ENCODE assay signal across 27 cellular contexts in the genomic region with DNA sequence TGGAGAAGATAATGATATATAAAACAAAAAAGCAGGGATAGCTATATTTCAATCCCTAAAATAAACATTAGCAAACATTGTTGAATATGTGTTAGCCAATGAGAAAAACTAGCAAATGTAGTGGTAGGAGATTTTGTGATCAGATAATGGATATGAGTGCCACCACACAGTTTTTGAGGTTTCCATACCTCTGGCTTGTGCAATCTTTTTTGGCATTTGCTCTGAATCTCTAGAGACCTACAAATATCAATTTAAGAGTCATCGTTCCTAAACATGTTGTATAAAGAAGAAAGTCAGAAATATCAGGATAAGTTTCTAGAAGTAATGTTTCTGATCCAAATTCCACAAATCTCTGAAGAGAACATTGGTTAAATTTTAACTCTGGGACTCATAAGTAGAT.
"Had no signal": no experiment of that assay in that cellular context is flagged by ENCODE, and none has a peak within 500 bp of the region (broad histone marks: within the 10 kb centered on the region; RNA-seq: fewer than 3 reads in every experiment).

No MANE protein-coding gene starts in this region.

- H3K27ac ChIP-seq: cardiac muscle cell, foreskin keratinocyte, heart left ventricle, sigmoid colon, thoracic aorta had no signal

- H3K36me3 ChIP-seq: cardiac muscle cell, heart left ventricle, sigmoid colon, thoracic aorta had no signal

- H3K4me3 Mint-ChIP-seq: activated B cell treated with CpG ODN at 0.5 μM for 24 hours; activated CD4-positive, alpha-beta T cell treated with anti-CD3 and anti-CD28 coated beads for 36 hours; activated CD8-positive, alpha-beta memory T cell treated with anti-CD3 and anti-CD28 coated beads, Interleukin-2, amount 10 ng/mL, durations not matched to agents 7 days and 5 days; activated CD8-positive, alpha-beta T cell treated with anti-CD3 and anti-CD28 coated beads, Interleukin-2, amount 10 ng/mL, durations not matched to agents 7 days and 5 days; activated T-cell treated with anti-CD3 and anti-CD28 coated beads, Interleukin-2, amount 50 U/mL, for 72 hours; brain; immature natural killer cell; memory B cell; naive thymus-derived CD8-positive, alpha-beta T cell; stimulated activated naive CD8-positive, alpha-beta T cell treated with anti-CD3 and anti-CD28 coated beads, Interleukin-15, Interleukin-2, amounts not matched to agents 100 ng/mL and 50 ng/mL, for 24 hours; T-helper 2 cell treated with Interferon-gamma antibody and Interleukin-4, amounts not matched to agents 5 μg/mL and 100 μg/mL, for 36 hours had no signal

- H3K9me3 ChIP-seq: heart left ventricle, sigmoid colon, thoracic aorta had no signal

- H3K4me1 ChIP-seq: foreskin keratinocyte, heart left ventricle had no signal

- H3K27ac Mint-ChIP-seq: activated B cell treated with CpG ODN at 0.5 μM for 24 hours; activated CD4-positive, alpha-beta T cell treated with anti-CD3 and anti-CD28 coated beads for 36 hours; activated CD8-positive, alpha-beta memory T cell treated with anti-CD3 and anti-CD28 coated beads, Interleukin-2, amount 10 ng/mL, durations not matched to agents 7 days and 5 days; activated CD8-positive, alpha-beta T cell treated with anti-CD3 and anti-CD28 coated beads, Interleukin-2, amount 10 ng/mL, durations not matched to agents 7 days and 5 days; activated naive CD4-positive, alpha-beta T cell treated with anti-CD3 and anti-CD28 coated beads, Interleukin-2, amount 50 U/mL, for 72 hours; activated T-cell treated with anti-CD3 and anti-CD28 coated beads, Interleukin-2, amount 50 U/mL, for 72 hours; immature natural killer cell; memory B cell; naive thymus-derived CD8-positive, alpha-beta T cell; progenitor cell of endocrine pancreas; stimulated activated naive CD8-positive, alpha-beta T cell treated with anti-CD3 and anti-CD28 coated beads, Interleukin-15, Interleukin-2, amounts not matched to agents 100 ng/mL and 50 ng/mL, for 24 hours; T-helper 2 cell treated with Interferon-gamma antibody and Interleukin-4, amounts not matched to agents 5 μg/mL and 100 μg/mL, for 36 hours had no signal

- H3K27me3 ChIP-seq: cardiac muscle cell, foreskin keratinocyte, heart left ventricle, sigmoid colon had no signal

- H3K4me1 Mint-ChIP-seq: activated B cell treated with CpG ODN at 0.5 μM for 24 hours; activated CD4-positive, alpha-beta T cell treated with anti-CD3 and anti-CD28 coated beads for 36 hours; activated CD8-positive, alpha-beta memory T cell treated with anti-CD3 and anti-CD28 coated beads, Interleukin-2, amount 10 ng/mL, durations not matched to agents 7 days and 5 days; immature natural killer cell; memory B cell; naive thymus-derived CD8-positive, alpha-beta T cell had no signal

- ATAC-seq: activated CD4-positive, alpha-beta T cell treated with anti-CD3 and anti-CD28 coated beads for 36 hours; activated CD8-positive, alpha-beta memory T cell treated with anti-CD3 and anti-CD28 coated beads, Interleukin-2, amount 10 ng/mL, durations not matched to agents 7 days and 5 days; activated CD8-positive, alpha-beta T cell treated with anti-CD3 and anti-CD28 coated beads, Interleukin-2, amount 10 ng/mL, durations not matched to agents 7 days and 5 days; activated naive CD4-positive, alpha-beta T cell treated with anti-CD3 and anti-CD28 coated beads, Interleukin-2, amount 50 U/mL, for 72 hours; activated T-cell treated with anti-CD3 and anti-CD28 coated beads, Interleukin-2, amount 50 U/mL, for 72 hours; foreskin keratinocyte; heart left ventricle; naive thymus-derived CD8-positive, alpha-beta T cell had no signal

- H3K9me3 Mint-ChIP-seq: brain, memory B cell had no signal

- H3K36me3 Mint-ChIP-seq: activated CD8-positive, alpha-beta memory T cell treated with anti-CD3 and anti-CD28 coated beads, Interleukin-2, amount 10 ng/mL, durations not matched to agents 7 days and 5 days; activated naive CD4-positive, alpha-beta T cell treated with anti-CD3 and anti-CD28 coated beads, Interleukin-2, amount 50 U/mL, for 72 hours; brain; immature natural killer cell; memory B cell; naive thymus-derived CD8-positive, alpha-beta T cell had no signal

- DNase-seq: activated B cell treated with CpG ODN at 0.5 μM for 24 hours; activated CD4-positive, alpha-beta T cell treated with anti-CD3 and anti-CD28 coated beads for 36 hours; activated CD8-positive, alpha-beta memory T cell treated with anti-CD3 and anti-CD28 coated beads, Interleukin-2, amount 10 ng/mL, durations not matched to agents 7 days and 5 days; activated CD8-positive, alpha-beta T cell treated with anti-CD3 and anti-CD28 coated beads, Interleukin-2, amount 10 ng/mL, durations not matched to agents 7 days and 5 days; activated naive CD4-positive, alpha-beta T cell; activated T-cell treated with anti-CD3 and anti-CD28 coated beads, Interleukin-2, amount 50 U/mL, for 72 hours; aorta; cortex of kidney; foreskin keratinocyte; heart left ventricle; hypothalamus; immature natural killer cell; midbrain; naive thymus-derived CD8-positive, alpha-beta T cell; retina; sigmoid colon; stimulated activated CD4-positive, alpha-beta T cell treated with anti-CD3 and anti-CD28 coated beads, Interleukin-15, amount 100 ng/mL, for 24 hours; T-helper 1 cell; trophoblast cell had no signal

- H3K4me3 ChIP-seq: cardiac muscle cell, heart left ventricle, sigmoid colon, thoracic aorta had no signal

- H3K27me3 Mint-ChIP-seq: activated B cell treated with CpG ODN at 0.5 μM for 24 hours; activated CD4-positive, alpha-beta T cell treated with anti-CD3 and anti-CD28 coated beads for 36 hours; activated CD8-positive, alpha-beta memory T cell treated with anti-CD3 and anti-CD28 coated beads, Interleukin-2, amount 10 ng/mL, durations not matched to agents 7 days and 5 days; brain; memory B cell; naive thymus-derived CD8-positive, alpha-beta T cell; progenitor cell of endocrine pancreas; stimulated activated naive CD8-positive, alpha-beta T cell treated with anti-CD3 and anti-CD28 coated beads, Interleukin-15, Interleukin-2, amounts not matched to agents 100 ng/mL and 50 ng/mL, for 24 hours had no signal
